13 cellular contexts compared by ENCODE assay signal in genomic region chr2:37263839-37264238, GRCh38.
"Had no signal": no experiment of that assay in that cellular context is flagged by ENCODE, and none has a peak within 500 bp of the region (broad histone marks: within the 10 kb centered on the region; RNA-seq: fewer than 3 reads in every experiment).

No MANE protein-coding gene starts in this region.

- H3K4me1 Mint-ChIP-seq: activated naive CD4-positive, alpha-beta T cell treated with anti-CD3 and anti-CD28 coated beads, Interleukin-2, amount 10 ng/mL, durations not matched to agents 7 days and 5 days; brain; neural crest cell had no signal

- DNase-seq: activated CD4-positive, alpha-beta T cell treated with anti-CD3 and anti-CD28 coated beads, Interleukin-2, amount 50 U/mL, for 1 hour; activated CD4-positive, CD25-positive, alpha-beta regulatory T cell; activated naive CD4-positive, alpha-beta T cell treated with anti-CD3 and anti-CD28 coated beads, Interleukin-2, amount 10 ng/mL, durations not matched to agents 7 days and 5 days; activated T-cell treated with anti-CD3 and anti-CD28 coated beads for 4 hours; cerebellar nuclear complex; mammary epithelial cell; stimulated activated CD4-positive, alpha-beta T cell treated with anti-CD3 and anti-CD28 coated beads, Interleukin-2, amount 100 ng/mL, for 48 hours; testis; upper lobe of right lung had no signal

- H3K4me1 ChIP-seq: testis, upper lobe of right lung had no signal

- H3K9me3 Mint-ChIP-seq: activated naive CD4-positive, alpha-beta T cell treated with anti-CD3 and anti-CD28 coated beads, Interleukin-2, amount 10 ng/mL, durations not matched to agents 7 days and 5 days; activated T-helper 2 cell treated with anti-CD3 and anti-CD28 coated beads, Interferon-gamma antibody, Interleukin-2, Interleukin-4, amounts not matched to agents 10 μg/mL and 5 μg/mL and 100 μg/mL, durations not matched to agents 14 hours and 24 hours and 36 hours; brain; neural crest cell; stimulated activated naive CD8-positive, alpha-beta T cell treated with anti-CD3 and anti-CD28 coated beads, Interleukin-15, Interleukin-2, amounts not matched to agents 100 ng/mL and 50 ng/mL, for 24 hours had no signal

- H3K27me3 ChIP-seq: testis, upper lobe of right lung had no signal

- H3K4me3 ChIP-seq: testis, upper lobe of right lung had no signal

- H3K9me3 ChIP-seq: testis, upper lobe of right lung had no signal

- H3K27ac Mint-ChIP-seq: activated naive CD4-positive, alpha-beta T cell treated with anti-CD3 and anti-CD28 coated beads, Interleukin-2, amount 10 ng/mL, durations not matched to agents 7 days and 5 days; activated T-helper 2 cell treated with anti-CD3 and anti-CD28 coated beads, Interferon-gamma antibody, Interleukin-2, Interleukin-4, amounts not matched to agents 10 μg/mL and 5 μg/mL and 100 μg/mL, durations not matched to agents 14 hours and 24 hours and 36 hours; stimulated activated naive CD8-positive, alpha-beta T cell treated with anti-CD3 and anti-CD28 coated beads, Interleukin-15, Interleukin-2, amounts not matched to agents 100 ng/mL and 50 ng/mL, for 24 hours had no signal

- H3K4me3 Mint-ChIP-seq: activated naive CD4-positive, alpha-beta T cell treated with anti-CD3 and anti-CD28 coated beads, Interleukin-2, amount 10 ng/mL, durations not matched to agents 7 days and 5 days; brain; neural crest cell; stimulated activated naive CD8-positive, alpha-beta T cell treated with anti-CD3 and anti-CD28 coated beads, Interleukin-15, Interleukin-2, amounts not matched to agents 100 ng/mL and 50 ng/mL, for 24 hours had no signal

- H3K27ac ChIP-seq: testis, upper lobe of right lung had no signal

- H3K27me3 Mint-ChIP-seq: activated naive CD4-positive, alpha-beta T cell treated with anti-CD3 and anti-CD28 coated beads, Interleukin-2, amount 10 ng/mL, durations not matched to agents 7 days and 5 days; brain; stimulated activated naive CD8-positive, alpha-beta T cell treated with anti-CD3 and anti-CD28 coated beads, Interleukin-15, Interleukin-2, amounts not matched to agents 100 ng/mL and 50 ng/mL, for 24 hours had no signal
